Comparison of ENCODE assay signal across 18 cellular contexts in genomic region chr20:4084096-4084495, GRCh38.
DNase-seq lines count a peak whose midpoint lies in the region; ATAC-seq and TF ChIP-seq lines count a peak whose summit lies in the region.
"Had no signal": no experiment of that assay in that cellular context is flagged by ENCODE, and none has a peak within 500 bp of the region (broad histone marks: within the 10 kb centered on the region; RNA-seq: fewer than 3 reads in every experiment).

No MANE protein-coding gene starts in this region.

- H3K79me2 ChIP-seq in OCI-LY3 (ENCODE audit: low read length) = no peaks in the 10 kb centered on the region

- H4K20me1 ChIP-seq in OCI-LY3 (ENCODE audit: insufficient read depth, low read length) = no peaks in the 10 kb centered on the region

- H3K27me3 ChIP-seq in OCI-LY3 (ENCODE audit: low read depth, low read length) = peaks cover 4% of the 10 kb centered on the region; the same call in 1 of the 2 replicates
- H3K27me3 ChIP-seq in thoracic aorta (replicated peaks; ENCODE audit: insufficient read depth) = no peaks in the 10 kb centered on the region
- H3K27me3 ChIP-seq: body of pancreas, pancreas had no signal

- H3K27ac ChIP-seq in OCI-LY3 (ENCODE audit: low read length) = no peak overlapping the region
- H3K27ac ChIP-seq in thoracic aorta = peak overlapping the region; percentile 68 to 87
- H3K27ac ChIP-seq: body of pancreas, epithelial cell of prostate, left ventricle myocardium inferior, pancreas had no signal

- no peak overlapping the region for H3K9ac ChIP-seq in OCI-LY3 (ENCODE audit: low read length)

- TF ChIP-seq CTCF in OCI-LY3 (IDR thresholded peaks at IDR 0.05; ENCODE audit: low read depth, low read length) (no peak), thoracic aorta (IDR thresholded peaks at IDR 0.05) (no peak)

- H3K27ac Mint-ChIP-seq in activated naive CD8-positive, alpha-beta T cell = peak overlapping the region; percentile 46
- H3K27ac Mint-ChIP-seq in activated naive CD8-positive, alpha-beta T cell treated with anti-CD3 and anti-CD28 coated beads, Interleukin-2, amount 50 U/mL, for 24 hours = no peak overlapping the region
- H3K27ac Mint-ChIP-seq in effector memory CD8-positive, alpha-beta T cell = peak overlapping the region in 1 of 2 donors; percentile 35

- no peak overlapping the region for H3K4me3 Mint-ChIP-seq in activated naive CD8-positive, alpha-beta T cell
- H3K4me3 Mint-ChIP-seq in activated naive CD8-positive, alpha-beta T cell treated with anti-CD3 and anti-CD28 coated beads, Interleukin-2, amount 50 U/mL, for 24 hours = no peak overlapping the region
- peak overlapping the region; percentile 33 to 59 for H3K4me3 Mint-ChIP-seq in effector memory CD8-positive, alpha-beta T cell

- H3K9me3 ChIP-seq in OCI-LY3 (ENCODE audit: insufficient read depth, low read length) (peaks cover 4% of the 10 kb centered on the region; the same call in 1 of the 2 replicates), thoracic aorta (no peaks in the 10 kb centered on the region)
- H3K9me3 ChIP-seq: body of pancreas, pancreas had no signal

- ATAC-seq in activated naive CD8-positive, alpha-beta T cell treated with anti-CD3 and anti-CD28 coated beads, Interleukin-2, amount 50 U/mL, for 24 hours = no peak
- no peak for ATAC-seq in effector memory CD8-positive, alpha-beta T cell (replicated peaks)
- no peak for ATAC-seq in thoracic aorta (ENCODE audit: insufficient number of reproducible peaks, low FRiP score, low read depth)
- no peak for ATAC-seq in GM18517 (IDR thresholded peaks at IDR 0.05; ENCODE audit: unreplicated experiment)
- ATAC-seq: body of pancreas, pancreas had no signal

- peak overlapping the region; percentile 7; the same call in 1 of the 2 replicates for H2AFZ ChIP-seq in OCI-LY3 (ENCODE audit: low read depth, low read length)

- no peak overlapping the region for H3K4me2 ChIP-seq in OCI-LY3 (ENCODE audit: low read length)

- intact Hi-C loops in posterior cingulate gyrus (cut with DNase I) = loop anchor here (10.0 kb wide), 2 partner anchors 299 to 409 kb away; partner anchors contain the start of genes CENPB and SPEF1

- peaks cover 7% of the 10 kb centered on the region for H3K36me3 ChIP-seq in OCI-LY3 (replicated peaks; ENCODE audit: low read depth, low read length)
- no peaks in the 10 kb centered on the region for H3K36me3 ChIP-seq in thoracic aorta
- H3K36me3 ChIP-seq: left ventricle myocardium inferior, pancreas had no signal

- H3K9me3 Mint-ChIP-seq in activated naive CD8-positive, alpha-beta T cell (ENCODE audit: low read depth) = peaks cover 4% of the 10 kb centered on the region
- peaks cover 9% of the 10 kb centered on the region for H3K9me3 Mint-ChIP-seq in activated naive CD8-positive, alpha-beta T cell treated with anti-CD3 and anti-CD28 coated beads, Interleukin-2, amount 50 U/mL, for 24 hours
- H3K9me3 Mint-ChIP-seq in effector memory CD8-positive, alpha-beta T cell = peaks cover 1 to 13% of the 10 kb centered on the region in 2 donors

- no peak for DNase-seq in activated naive CD8-positive, alpha-beta T cell treated with anti-CD3 and anti-CD28 coated beads, Interleukin-2, amount 50 U/mL, for 24 hours
- no peak for DNase-seq in effector memory CD8-positive, alpha-beta T cell
- DNase-seq in thoracic aorta (ENCODE audit: low spot score) (no peak), NCI-H1436 treated with DMSO at 0.1 percent for 48 hours (lab: John Stamatoyannopoulos, UW) (no peak), posterior cingulate gyrus (no peak)
- DNase-seq: activated effector memory CD4-positive, alpha-beta T cell treated with Interleukin-2 at 50 U/mL for 16 hours; AML-193; body of pancreas; left ventricle myocardium inferior; NCI-H2081; NCI-H510A; pancreas; stimulated activated CD4-positive, alpha-beta T cell treated with anti-CD3 and anti-CD28 coated beads, Interleukin-4, amount 100 ng/mL, for 24 hours had no signal

- H3K4me3 ChIP-seq in OCI-LY3 (ENCODE audit: low read length) = no peak overlapping the region
- no peak overlapping the region for H3K4me3 ChIP-seq in thoracic aorta
- H3K4me3 ChIP-seq: body of pancreas, coronary artery, left ventricle myocardium inferior, pancreas had no signal

- H3K27me3 Mint-ChIP-seq in activated naive CD8-positive, alpha-beta T cell = no peaks in the 10 kb centered on the region
- H3K27me3 Mint-ChIP-seq in activated naive CD8-positive, alpha-beta T cell treated with anti-CD3 and anti-CD28 coated beads, Interleukin-2, amount 50 U/mL, for 24 hours = peaks cover 2% of the 10 kb centered on the region
- no peaks in the 10 kb centered on the region for H3K27me3 Mint-ChIP-seq in effector memory CD8-positive, alpha-beta T cell

- H3K4me1 Mint-ChIP-seq in activated naive CD8-positive, alpha-beta T cell (ENCODE audit: low read depth) = peaks cover 38% of the 10 kb centered on the region
- peaks cover 39% of the 10 kb centered on the region for H3K4me1 Mint-ChIP-seq in activated naive CD8-positive, alpha-beta T cell treated with anti-CD3 and anti-CD28 coated beads, Interleukin-2, amount 50 U/mL, for 24 hours
- peaks cover 26 to 34% of the 10 kb centered on the region in 2 donors for H3K4me1 Mint-ChIP-seq in effector memory CD8-positive, alpha-beta T cell (ENCODE audit: low read depth in 2 of 2)

- H3K4me1 ChIP-seq in OCI-LY3 (ENCODE audit: low read length) (peaks cover 38% of the 10 kb centered on the region), thoracic aorta (ENCODE audit: control insufficient read depth in 1 of 2, low read depth in 2 of 2) (peaks cover 10 to 50% of the 10 kb centered on the region in 2 donors)

- peaks cover 6% of the 10 kb centered on the region for H3K36me3 Mint-ChIP-seq in activated naive CD8-positive, alpha-beta T cell
- H3K36me3 Mint-ChIP-seq in activated naive CD8-positive, alpha-beta T cell treated with anti-CD3 and anti-CD28 coated beads, Interleukin-2, amount 50 U/mL, for 24 hours (ENCODE audit: low read depth) = peaks cover 8% of the 10 kb centered on the region
- H3K36me3 Mint-ChIP-seq in effector memory CD8-positive, alpha-beta T cell (ENCODE audit: insufficient read depth) = peaks cover 6% of the 10 kb centered on the region

Comparison
In these comparisons a context has a peak if more than half of its experiments do, and no peak if none do; other contexts are left out.
1. H3K4me3 Mint-ChIP-seq: peak in effector memory CD8-positive, alpha-beta T cell (2 of 2); none in activated naive CD8-positive, alpha-beta T cell (single experiment) and activated naive CD8-positive, alpha-beta T cell treated with anti-CD3 and anti-CD28 coated beads, Interleukin-2, amount 50 U/mL, for 24 hours (single experiment).